1 cellular context compared by ENCODE assay signal in the genomic region with DNA sequence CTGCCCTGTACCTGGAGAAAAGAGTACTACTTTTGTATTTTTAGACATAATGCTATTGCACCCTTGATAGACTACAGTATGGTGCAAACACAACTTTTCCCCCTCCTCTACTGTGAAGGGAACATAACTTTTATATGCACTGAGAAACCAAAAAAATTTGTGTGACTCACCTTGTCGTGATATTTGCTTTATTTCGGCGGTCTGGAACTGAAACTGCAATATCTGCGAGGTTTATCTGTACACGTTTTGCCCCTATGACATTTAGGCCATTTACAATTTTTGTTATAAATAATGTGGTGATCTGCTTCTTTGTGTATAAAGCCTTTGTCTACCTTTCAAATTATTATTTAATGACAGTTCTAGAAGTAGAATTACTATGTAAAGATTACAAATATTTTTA.
TF ChIP-seq lines count a peak whose summit lies in the region.

No MANE protein-coding gene starts in this region.

TF ChIP-seq in IMR-90, 13 proteins besides CTCF, POLR2A, EP300 and RAD21:
- TF ChIP-seq FOS (IDR thresholded peaks at IDR 0.05; ENCODE audit: low read depth, low read length) (no peak), USF2 (IDR thresholded peaks at IDR 0.05; ENCODE audit: low read depth, low read length) (no peak), NFE2L2 (IDR thresholded peaks at IDR 0.05; ENCODE audit: low read depth, low read length) (no peak), BHLHE40 (IDR thresholded peaks at IDR 0.05; ENCODE audit: low read depth, low read length) (no peak), MAZ (IDR thresholded peaks at IDR 0.05; ENCODE audit: borderline replicate concordance, low read depth, low read length) (no peak)
TF ChIP-seq in IMR-90: peak in this region for 0.
